Comparison of ENCODE assay signal across 1 cellular context in the genomic region with DNA sequence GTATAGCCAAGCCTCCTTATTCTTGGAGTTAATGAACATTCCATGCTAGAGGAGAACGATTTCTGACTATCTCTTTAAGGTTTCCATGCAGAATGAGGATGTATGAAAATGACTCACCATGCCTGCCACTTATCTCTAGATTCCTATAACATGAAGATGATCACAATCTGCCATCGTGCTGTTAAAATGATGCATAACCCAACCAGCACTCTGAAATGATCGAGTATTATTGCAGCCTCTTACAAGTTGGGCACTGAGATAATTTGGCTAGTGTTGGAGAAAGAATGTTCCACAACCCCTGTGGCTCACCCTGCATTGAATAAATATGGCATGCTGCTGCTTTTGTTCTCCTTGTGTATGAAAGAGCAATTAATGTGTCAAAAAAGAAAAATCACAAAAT.
TF ChIP-seq lines count a peak whose summit lies in the region.

No MANE protein-coding gene starts in this region.

TF ChIP-seq in neural cell, 6 proteins besides CTCF, POLR2A, EP300 and RAD21 (continued from another document):
- TF ChIP-seq REST (IDR thresholded peaks at IDR 0.05; ENCODE audit: borderline replicate concordance) (no peak), SMC3 (conservative IDR thresholded peaks at IDR 0.05; ENCODE audit: poor library complexity) (peak; percentile 63)
